ENCODE assay signal across 13 cellular contexts in genomic region chr14:22546722-22547071, GRCh38. TPM values are rescaled to one million over a fixed set of nuclear protein-coding genes. Genes with fewer than 3 reads are reported as not detected.
DNase-seq lines count a peak whose midpoint lies in the region; ATAC-seq and TF ChIP-seq lines count a peak whose summit lies in the region.
"Had no signal": no experiment of that assay in that cellular context is flagged by ENCODE, and none has a peak within 500 bp of the region (broad histone marks: within the 10 kb centered on the region; RNA-seq: fewer than 3 reads in every experiment).

No MANE protein-coding gene starts in this region.

- peak; percentile 4 for DNase-seq in stimulated activated CD4-positive, alpha-beta T cell treated with anti-CD3 and anti-CD28 coated beads, Interleukin-4, amount 100 ng/mL, for 24 hours
- no peak for DNase-seq in stimulated activated CD4-positive, alpha-beta T cell treated with anti-CD3 and anti-CD28 coated beads, Interleukin-12 subunit alpha, Interleukin-12 subunit beta, amount 100 ng/mL, for 4 hours
- DNase-seq in SW480 (ENCODE audit: low spot score) (no peak), MV-4-11 (lab: John Stamatoyannopoulos, UW) (no peak)
- DNase-seq in stimulated activated CD4-positive, alpha-beta T cell treated with anti-CD3 and anti-CD28 coated beads, Interleukin-15, amount 100 ng/mL, for 24 hours, result no peak
- DNase-seq: activated gamma-delta T cell; NCI-H1092; NK-92 treated with Interleukin-12 subunit alpha and Interleukin-12 subunit beta, amount 100 ng/mL, for 24 hours; occipital lobe; T-helper 9 cell had no signal

- no peak for ATAC-seq in HG03354 (IDR thresholded peaks at IDR 0.05; ENCODE audit: poor library complexity, severe bottlenecking, unreplicated experiment)

- H3K4me1 Mint-ChIP-seq in brain (peaks cover 44% of the 10 kb centered on the region), nephron (peaks cover 61% of the 10 kb centered on the region)

- no peaks in the 10 kb centered on the region for H3K9me3 Mint-ChIP-seq in brain
- no peaks in the 10 kb centered on the region for H3K9me3 Mint-ChIP-seq in nephron

- H3K36me3 Mint-ChIP-seq in brain (no peaks in the 10 kb centered on the region), nephron (ENCODE audit: low read depth) (no peaks in the 10 kb centered on the region)

- H3K4me3 Mint-ChIP-seq in brain (no peak overlapping the region), nephron (no peak overlapping the region)

- TF ChIP-seq CTCF in brain (conservative IDR thresholded peaks at IDR 0.05) (no peak), nephron (IDR thresholded peaks at IDR 0.05; ENCODE audit: unreplicated experiment in 3 of 3) (no peak)

- H3K27me3 Mint-ChIP-seq in brain (peaks cover 25% of the 10 kb centered on the region), nephron (ENCODE audit: low read depth) (peaks cover 8% of the 10 kb centered on the region)

- H3K27ac Mint-ChIP-seq in brain, result peak overlapping the region in 3 of 5 experiments; percentile 56 to 77 (median 64)
- peak overlapping the region; percentile 92 to 97 (median 94) for H3K27ac Mint-ChIP-seq in nephron

RNA-seq across cellular contexts. Expression of gene DAD1, which starts 42.3 kb away (rescaled TPM):
- 410 TPM for polyA plus RNA-seq in brain (ENCODE audit: insufficient read depth, low read depth, low replicate concordance)

RNA-seq across cellular contexts. Expression of gene ABHD4, which starts 51.4 kb away (rescaled TPM):
- 36.2 TPM for polyA plus RNA-seq in brain (ENCODE audit: insufficient read depth, low read depth, low replicate concordance)
